In genomic region chr9:82183181-82183860, GRCh38 we compare ENCODE assay signal across 25 cellular contexts.
A peak's percentile ranks its signal among the peaks of the same experiment; 100 is the strongest.
DNase-seq lines count a peak whose midpoint lies in the region; TF ChIP-seq lines count a peak whose summit lies in the region.
"Had no signal": no experiment of that assay in that cellular context is flagged by ENCODE, and none has a peak within 500 bp of the region (broad histone marks: within the 10 kb centered on the region; RNA-seq: fewer than 3 reads in every experiment).

No MANE protein-coding gene starts in this region.

- peak; percentile 7 for DNase-seq in DMS53 (lab: John Stamatoyannopoulos, UW)
- DNase-seq in DMS53 treated with DMSO at 0.1 percent for 48 hours (lab: John Stamatoyannopoulos, UW; ENCODE audit: unreplicated experiment) = no peak
- DNase-seq in choroid plexus epithelial cell (ENCODE audit: low read depth) = peak; percentile 7
- peak; percentile 9 for DNase-seq in left kidney (ENCODE audit: low read depth, low spot score)
- no peak for DNase-seq in activated CD4-positive, alpha-beta T cell treated with anti-CD3 and anti-CD28 coated beads, Interleukin-2, amount 50 U/mL, for 1 hour
- no peak for DNase-seq in activated naive CD4-positive, alpha-beta T cell treated with anti-CD3 and anti-CD28 coated beads, Interleukin-2, amount 50 U/mL, for 16 hours
- no peak for DNase-seq in NCI-H446 treated with DMSO at 0.1 percent for 48 hours (lab: John Stamatoyannopoulos, UW)
- DNase-seq: CD4-positive, alpha-beta T cell; DMS79; EL; GDM1; NCI-H1092 treated with DMSO at 0.1 percent for 48 hours; NCI-H1436; NCI-H187; NCI-H2081 treated with DMSO at 0.1 percent for 48 hours; NCI-H524 treated with DMSO at 0.1 percent for 48 hours; NCI-H82; OCI-M1; Peyer's patch; SIG-M5; SW 1271 had no signal

- H3K27ac ChIP-seq in KMS-11 = peak overlapping the region; percentile 73
- H3K27ac ChIP-seq: 22Rv1; BLaER1 treated with 17β-estradiol and CSF1 and Interleukin-3, amounts not matched to agents 10 nM and 100 nM; Peyer's patch; SK-N-MC had no signal

- H3K4me3 ChIP-seq in KMS-11 (IDR thresholded peaks at IDR 0.05; ENCODE audit: insufficient read depth, low read depth, low read length) = no peak overlapping the region
- no peak overlapping the region for H3K4me3 ChIP-seq in choroid plexus epithelial cell (ENCODE audit: low read depth, low read length)
- H3K4me3 ChIP-seq: BLaER1 treated with 17β-estradiol and CSF1 and Interleukin-3, amounts not matched to agents 10 nM and 100 nM; Peyer's patch; SK-N-MC had no signal

- TF ChIP-seq CTCF in KMS-11 (conservative IDR thresholded peaks at IDR 0.05; ENCODE audit: low read depth, low read length) = no peak
- TF ChIP-seq CTCF in choroid plexus epithelial cell (conservative IDR thresholded peaks at IDR 0.05; ENCODE audit: low read depth, low read length) = no peak

- peaks cover 41% of the 10 kb centered on the region for H3K79me2 ChIP-seq in KMS-11 (ENCODE audit: insufficient read depth, low read depth)

- H3K9ac ChIP-seq in KMS-11 = peak overlapping the region; percentile 7; the same call in 1 of the 2 replicates
- H3K9ac ChIP-seq: BLaER1 treated with 17β-estradiol and CSF1 and Interleukin-3, amounts not matched to agents 10 nM and 100 nM had no signal

- H3K4me2 ChIP-seq in KMS-11 = peak overlapping the region; percentile 72
- H3K4me2 ChIP-seq: BLaER1 treated with 17β-estradiol and CSF1 and Interleukin-3, amounts not matched to agents 10 nM and 100 nM had no signal

- no peaks in the 10 kb centered on the region for H4K20me1 ChIP-seq in KMS-11 (ENCODE audit: insufficient read depth)
- H4K20me1 ChIP-seq: BLaER1 treated with 17β-estradiol and CSF1 and Interleukin-3, amounts not matched to agents 10 nM and 100 nM had no signal

- no peak overlapping the region for H2AFZ ChIP-seq in KMS-11 (ENCODE audit: low read depth)

- peaks cover 97% of the 10 kb centered on the region for H3K4me1 ChIP-seq in KMS-11 (ENCODE audit: low read depth, poor library complexity, severe bottlenecking)
- H3K4me1 ChIP-seq: Peyer's patch had no signal

- no peaks in the 10 kb centered on the region for H3K36me3 ChIP-seq in KMS-11 (ENCODE audit: insufficient read depth)
- H3K36me3 ChIP-seq: BLaER1 treated with 17β-estradiol and CSF1 and Interleukin-3, amounts not matched to agents 10 nM and 100 nM; Peyer's patch had no signal

- no peaks in the 10 kb centered on the region for H3K27me3 ChIP-seq in KMS-11 (ENCODE audit: insufficient read depth, low read depth)
- H3K27me3 ChIP-seq: BLaER1 treated with 17β-estradiol and CSF1 and Interleukin-3, amounts not matched to agents 10 nM and 100 nM; Peyer's patch had no signal

Comparison
In these comparisons a context has a peak if more than half of its experiments do, and no peak if none do; other contexts are left out.
1. DNase-seq: peak in DMS53 (single experiment), choroid plexus epithelial cell (single experiment) and left kidney (single experiment); none in DMS53 treated with DMSO at 0.1 percent for 48 hours (single experiment), activated CD4-positive, alpha-beta T cell treated with anti-CD3 and anti-CD28 coated beads, Interleukin-2, amount 50 U/mL, for 1 hour (single experiment), activated naive CD4-positive, alpha-beta T cell treated with anti-CD3 and anti-CD28 coated beads, Interleukin-2, amount 50 U/mL, for 16 hours (single experiment) and NCI-H446 treated with DMSO at 0.1 percent for 48 hours (single experiment).